16 cellular contexts compared by ENCODE assay signal in genomic region chr13:99991013-99991805, GRCh38. TPM values are rescaled to one million over a fixed set of nuclear protein-coding genes. Genes with fewer than 3 reads are reported as not detected.
DNase-seq lines count a peak whose midpoint lies in the region; ATAC-seq, FAIRE-seq and TF ChIP-seq lines count a peak whose summit lies in the region.
"Had no signal": no experiment of that assay in that cellular context is flagged by ENCODE, and none has a peak within 500 bp of the region (broad histone marks: within the 10 kb centered on the region; RNA-seq: fewer than 3 reads in every experiment).

No MANE protein-coding gene starts in this region.

- no peaks in the 10 kb centered on the region for H3K9me3 Mint-ChIP-seq in neural crest cell

- peaks cover 25% of the 10 kb centered on the region for H3K4me1 ChIP-seq in ectodermal cell (ENCODE audit: control insufficient read depth, insufficient read depth, low read length)
- H3K4me1 ChIP-seq: BLaER1 treated with 17β-estradiol and CSF1 and Interleukin-3, amounts not matched to agents 10 nM and 100 nM had no signal

- no peak overlapping the region for H3K27ac ChIP-seq in ectodermal cell (ENCODE audit: insufficient read depth, low read depth, low read length, poor library complexity, severe bottlenecking)
- H3K27ac ChIP-seq: BLaER1 treated with 17β-estradiol and CSF1 and Interleukin-3, amounts not matched to agents 10 nM and 100 nM; body of pancreas; Peyer's patch had no signal

- no peak overlapping the region for H3K27ac Mint-ChIP-seq in neural crest cell (ENCODE audit: unreplicated experiment)

- H3K27me3 ChIP-seq in ectodermal cell (ENCODE audit: control insufficient read depth, insufficient read depth, low read length, poor library complexity, severe bottlenecking) = peaks cover 83% of the 10 kb centered on the region

- peaks cover under 1% of the 10 kb centered on the region for H3K36me3 Mint-ChIP-seq in neural crest cell (ENCODE audit: low read depth)

- H3K27me3 Mint-ChIP-seq in neural crest cell (ENCODE audit: low read depth) = peaks cover 100% of the 10 kb centered on the region

- in situ Hi-C loops in GM13976 (cut with MboI; ENCODE audit: low sequenced_read_pairs, unreplicated experiment) = no loop called here

- peak; percentile 72 for FAIRE-seq in G401.6 (lab: Jason Lieb, UNC)
- FAIRE-seq: kidney had no signal

- ATAC-seq in HG02763 (IDR thresholded peaks at IDR 0.05; ENCODE audit: unreplicated experiment) = no peak
- ATAC-seq: body of pancreas had no signal

- H3K9me3 ChIP-seq in ectodermal cell (ENCODE audit: control insufficient read depth, low read length) = no peaks in the 10 kb centered on the region

- DNase-seq in NCI-H146 (lab: John Stamatoyannopoulos, UW) = peak; percentile 71
- no peak for DNase-seq in neural crest cell (ENCODE audit: low read depth, low spot score)
- DNase-seq in NCI-H1694 treated with DMSO at 0.1 percent for 48 hours (lab: John Stamatoyannopoulos, UW) = no peak
- DNase-seq in HuH-7 (ENCODE audit: low spot score) = no peak
- no peak for DNase-seq in GM13976 (ENCODE audit: low spot score)
- DNase-seq: activated CD4-positive, CD25-positive, alpha-beta regulatory T cell treated with anti-CD3 and anti-CD28 coated beads, Interleukin-2, amount 50 U/mL, for 72 hours; body of pancreas; kidney; NCI-H446 treated with DMSO at 0.1 percent for 48 hours; Peyer's patch; stimulated activated CD4-positive, alpha-beta T cell treated with anti-CD3 and anti-CD28 coated beads, Interleukin-2, amount 100 ng/mL, for 48 hours had no signal

- peaks cover 39% of the 10 kb centered on the region for H3K4me1 Mint-ChIP-seq in neural crest cell

- H3K36me3 ChIP-seq in ectodermal cell (ENCODE audit: control insufficient read depth, insufficient read depth, low read length) = peaks cover 13% of the 10 kb centered on the region
- H3K36me3 ChIP-seq: BLaER1 treated with 17β-estradiol and CSF1 and Interleukin-3, amounts not matched to agents 10 nM and 100 nM; Peyer's patch had no signal

- peak overlapping the region; percentile 63 for H3K4me3 Mint-ChIP-seq in neural crest cell

- H3K4me3 ChIP-seq in ectodermal cell (ENCODE audit: insufficient read depth, low read depth, low read length) = peak overlapping the region; percentile 10
- H3K4me3 ChIP-seq: BLaER1 treated with 17β-estradiol and CSF1 and Interleukin-3, amounts not matched to agents 10 nM and 100 nM; body of pancreas; Peyer's patch had no signal

- TF ChIP-seq CTCF in neural crest cell (conservative IDR thresholded peaks at IDR 0.05) (no peak), GM13976 (IDR thresholded peaks at IDR 0.05; ENCODE audit: borderline replicate concordance, control extremely low read depth, extremely low read depth, insufficient read depth, missing control alignments) (no peak)

- WGBS in ectodermal cell, 2 experiments = 7 to 12% methylated on average over 34 of the region's 34 CpGs

RNA-seq across cellular contexts. Expression of gene ZIC2, which starts 9.6 kb away (rescaled TPM):
- polyA plus RNA-seq in ectodermal cell (2013, experiment 1 of 4) = 345 TPM
- polyA plus RNA-seq in ectodermal cell (2013, experiment 2 of 4) = 289 TPM
- 282 TPM for polyA plus RNA-seq in ectodermal cell (2013, experiment 3 of 4)
- polyA plus RNA-seq in ectodermal cell (2013, experiment 4 of 4) = 292 TPM
- 48.6 and 55.3 TPM in 2 replicates for total RNA-seq in neural crest cell
- total RNA-seq: body of pancreas, Peyer's patch had no signal
- polyA plus RNA-seq: urinary bladder had no signal

RNA-seq across cellular contexts. Expression of gene ZIC5, which starts 19.6 kb away (rescaled TPM):
- 65.6 TPM for polyA plus RNA-seq in ectodermal cell (2013, experiment 1 of 4)
- 64.1 TPM for polyA plus RNA-seq in ectodermal cell (2013, experiment 2 of 4)
- polyA plus RNA-seq in ectodermal cell (2013, experiment 3 of 4) = 56.2 TPM
- 56.2 TPM for polyA plus RNA-seq in ectodermal cell (2013, experiment 4 of 4)
- 6.3 and 6.7 TPM in 2 replicates for total RNA-seq in neural crest cell
- total RNA-seq: body of pancreas, kidney, Peyer's patch, urinary bladder had no signal
- polyA plus RNA-seq: urinary bladder had no signal
